ENCODE assay signal across 8 cellular contexts in the genomic region with DNA sequence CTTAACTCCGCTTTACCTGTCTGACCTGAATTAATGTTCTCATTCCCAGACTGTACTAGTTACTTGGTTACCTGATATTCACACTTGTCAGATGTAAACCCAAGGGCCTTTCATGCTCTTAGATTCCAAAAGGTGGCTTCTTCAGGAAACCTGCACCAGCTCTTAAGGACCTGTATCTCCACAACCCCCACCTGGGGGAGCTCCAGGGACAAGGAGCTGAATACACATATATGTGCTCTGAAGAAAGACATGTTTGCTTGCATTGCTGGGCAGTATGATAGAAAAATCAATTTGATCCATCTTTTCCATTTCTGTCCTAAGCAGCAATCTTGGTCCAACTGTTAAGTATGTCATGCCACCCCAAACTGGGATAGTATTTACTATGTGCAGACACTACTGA.
DNase-seq lines count a peak whose midpoint lies in the region; ATAC-seq, FAIRE-seq and TF ChIP-seq lines count a peak whose summit lies in the region.

No MANE protein-coding gene starts in this region.

- H3K4me2 ChIP-seq in HCT116 (ENCODE audit: low read length) (no peak overlapping the region), PC-9 (no peak overlapping the region), keratinocyte (ENCODE audit: control insufficient read depth, extremely low read depth, insufficient read depth, low read depth, low read length) (no peak overlapping the region)

- DNase-seq in NCI-H1105 treated with DMSO at 0.1 percent for 48 hours (lab: John Stamatoyannopoulos, UW) (peak; percentile 54), NCI-H1105 (lab: John Stamatoyannopoulos, UW) (no peak), HCT116 (ENCODE audit: low read depth, low spot score) (peak; percentile 40), PC-9 (no peak), keratinocyte (ENCODE audit: low read depth, low spot score) (peak; percentile 0), NCI-H510A (lab: John Stamatoyannopoulos, UW) (no peak), NOMO-1 treated with dmso at 0.1 percent for 144 hours (lab: John Stamatoyannopoulos, UW; ENCODE audit: unreplicated experiment) (no peak)

- intact Hi-C loops in HCT116 (cut with micrococcal nuclease): loop anchor here (1.0 kb wide), 1 partner anchor 350 kb away; no protein-coding TSS in a partner anchor
- intact Hi-C loops in PC-9 (cut with micrococcal nuclease; ENCODE audit: unreplicated experiment): no loop called here

- no peak for FAIRE-seq in keratinocyte (lab: Jason Lieb, UNC)

- H3K36me3 ChIP-seq in HCT116 (ENCODE audit: control insufficient read depth in 1 of 2, insufficient read depth in 2 of 2, low read length in 2 of 2): no peaks in the 10 kb centered on the region
- H3K36me3 ChIP-seq in PC-9 (ENCODE audit: low read depth): no peaks in the 10 kb centered on the region
- no peaks in the 10 kb centered on the region for H3K36me3 ChIP-seq in keratinocyte (ENCODE audit: control insufficient read depth in 2 of 2, extremely low read depth in 1 of 2, insufficient read depth in 2 of 2, low read length in 2 of 2)

- TF ChIP-seq CTCF in HCT116 (IDR thresholded peaks at IDR 0.05 in 2 of 3, conservative IDR thresholded peaks at IDR 0.05 in 1 of 3; ENCODE audit: borderline replicate concordance in 1 of 3, insufficient read depth in 1 of 3, low read depth in 2 of 3, low read length in 2 of 3) (peak; percentile 31 to 50 (median 49); a peak in 5 of 6 replicates), PC-9 (conservative IDR thresholded peaks at IDR 0.05) (peak; percentile 35; the same call in 1 of the 2 replicates), keratinocyte (optimal IDR thresholded peaks at IDR 0.05 in 1 of 3, IDR thresholded peaks at IDR 0.05 in 1 of 3, conservative IDR thresholded peaks at IDR 0.05 in 1 of 3; ENCODE audit: extremely low read depth in 1 of 3, insufficient read depth in 2 of 3, low read length in 3 of 3) (peak in 2 of 3 experiments; percentile 25 to 39)

- H2AFZ ChIP-seq in HCT116 (ENCODE audit: low read depth, low read length, poor library complexity, severe bottlenecking) (no peak overlapping the region), PC-9 (no peak overlapping the region), keratinocyte (ENCODE audit: control insufficient read depth, low read length) (no peak overlapping the region)

- H3K27ac ChIP-seq in HCT116 (ENCODE audit: low read depth, low read length) (no peak overlapping the region), PC-9 (no peak overlapping the region), keratinocyte (ENCODE audit: control insufficient read depth, insufficient read depth, low read length) (no peak overlapping the region)

- H3K4me1 ChIP-seq in HCT116 (ENCODE audit: control insufficient read depth in 1 of 2, insufficient read depth in 2 of 2, low read length in 2 of 2) (no peaks in the 10 kb centered on the region), PC-9 (replicated peaks; ENCODE audit: insufficient read depth) (no peaks in the 10 kb centered on the region), keratinocyte (ENCODE audit: control insufficient read depth, extremely low read depth, insufficient read depth, low read length) (no peaks in the 10 kb centered on the region)

- RAD21 ChIA-PET in HCT116 (lab: Charles Lee; ENCODE audit: low non-redundant PET in 1 of 2, low total read pairs in 2 of 2, uncharacterized antibody in 2 of 2, unreplicated experiment in 2 of 2): interaction anchor here in 1 of 2 experiments (0.8 kb wide), 1 partner anchor 350 kb away, joined by 4 read pairs; no protein-coding TSS in a partner anchor

- no peaks in the 10 kb centered on the region for H3F3A ChIP-seq in PC-9 (ENCODE audit: insufficient read depth, low read depth)

- H3K9me1 ChIP-seq in keratinocyte (ENCODE audit: control insufficient read depth, extremely low read depth, insufficient read depth, low read length): no peaks in the 10 kb centered on the region

- no peak for TF ChIP-seq POLR2A in HCT116 (IDR thresholded peaks at IDR 0.05; ENCODE audit: borderline replicate concordance, extremely low read depth, insufficient read depth, insufficient read length)

- no peaks in the 10 kb centered on the region for H4K20me1 ChIP-seq in HCT116 (ENCODE audit: insufficient read depth)
- H4K20me1 ChIP-seq in PC-9 (ENCODE audit: insufficient read depth): no peaks in the 10 kb centered on the region
- no peaks in the 10 kb centered on the region for H4K20me1 ChIP-seq in keratinocyte (ENCODE audit: control insufficient read depth, extremely low read depth, insufficient read depth, low read length)

- peaks cover 23% of the 10 kb centered on the region for H3K27me3 ChIP-seq in HCT116 (ENCODE audit: insufficient read depth, low read length)
- no peaks in the 10 kb centered on the region for H3K27me3 ChIP-seq in PC-9 (ENCODE audit: insufficient read depth, low read depth)
- no peaks in the 10 kb centered on the region for H3K27me3 ChIP-seq in keratinocyte (ENCODE audit: control insufficient read depth, extremely low read depth, insufficient read depth, low read length)

- H3K9me3 ChIP-seq in HCT116 (ENCODE audit: control insufficient read depth in 1 of 2, insufficient read depth in 1 of 2, low read depth in 1 of 2, low read length in 2 of 2) (no peaks in the 10 kb centered on the region), PC-9 (ENCODE audit: insufficient read depth, low read depth) (no peaks in the 10 kb centered on the region), keratinocyte (ENCODE audit: control insufficient read depth, low read depth, low read length) (no peaks in the 10 kb centered on the region)

- dilution Hi-C loops in keratinocyte (cut with MboI; ENCODE audit: extremely low pct_ligation_motif_present, low sequenced_read_pairs): no loop called here

- H3K4me3 ChIP-seq in HCT116 (replicated peaks in 1 of 2; ENCODE audit: low read depth in 1 of 2, low read length in 2 of 2) (no peak overlapping the region), PC-9 (no peak overlapping the region), keratinocyte (ENCODE audit: control insufficient read depth in 2 of 3, extremely low read depth in 1 of 3, insufficient read depth in 2 of 3, low read depth in 1 of 3, low read length in 3 of 3) (no peak overlapping the region)

- H3K79me2 ChIP-seq in HCT116 (ENCODE audit: insufficient read depth, low read length): no peaks in the 10 kb centered on the region
- H3K79me2 ChIP-seq in PC-9 (ENCODE audit: low read depth): no peaks in the 10 kb centered on the region
- no peaks in the 10 kb centered on the region for H3K79me2 ChIP-seq in keratinocyte (ENCODE audit: control insufficient read depth, insufficient read depth, low read length)

- H3K9ac ChIP-seq in HCT116 (ENCODE audit: low read length): no peak overlapping the region
- no peak overlapping the region for H3K9ac ChIP-seq in keratinocyte (ENCODE audit: control insufficient read depth, extremely low read depth, insufficient read depth, low read length)

- peak; percentile 85 for ATAC-seq in HCT116
- no peak for ATAC-seq in HG02852 (IDR thresholded peaks at IDR 0.05; ENCODE audit: unreplicated experiment)

- CTCF ChIA-PET in HCT116 (lab: Charles Lee): interaction anchor here (1.3 to 2.7 kb wide), 3 partner anchors 68 to 472 kb away, joined by 3 to 16 read pairs (median 4); no protein-coding TSS in a partner anchor
- CTCF ChIA-PET in PC-9 (lab: Charles Lee): no interaction called here

- H3K9me2 ChIP-seq in HCT116 (ENCODE audit: insufficient read depth): no peaks in the 10 kb centered on the region
- no peaks in the 10 kb centered on the region for H3K9me2 ChIP-seq in PC-9 (ENCODE audit: insufficient read depth)

- BruUV-seq in HCT116 (replicated peaks; lab: Mats Ljungman, UMichigan): no TSS peak
- no TSS peak for BruUV-seq in PC-9 (replicated peaks; lab: Mats Ljungman, UMichigan)

- TF ChIP-seq RAD21 in HCT116 (IDR thresholded peaks at IDR 0.05; ENCODE audit: low read depth): peak; percentile 53

- POLR2A ChIA-PET in HCT116 (lab: Charles Lee): no interaction called here
- POLR2A ChIA-PET in PC-9 (lab: Charles Lee; ENCODE audit: unreplicated experiment): no interaction called here

TF ChIP-seq in HCT116, 20 proteins besides CTCF, POLR2A, EP300 and RAD21:
- TF ChIP-seq EZH2phosphoT487 (IDR thresholded peaks at IDR 0.05; ENCODE audit: borderline replicate concordance) (no peak), SP1 (IDR thresholded peaks at IDR 0.05; ENCODE audit: low read depth) (no peak), FOSL1 (IDR thresholded peaks at IDR 0.05; ENCODE audit: low read depth) (no peak), JUND (IDR thresholded peaks at IDR 0.05) (no peak), CEBPB (IDR thresholded peaks at IDR 0.05; ENCODE audit: low read depth) (no peak), TCF7L2 (IDR thresholded peaks at IDR 0.05; ENCODE audit: borderline replicate concordance, extremely low read depth, insufficient read depth, insufficient read length) (no peak), EGR1 (IDR thresholded peaks at IDR 0.05; ENCODE audit: low read depth) (no peak), EZH2 (IDR thresholded peaks at IDR 0.05) (no peak), SRF (IDR thresholded peaks at IDR 0.05; ENCODE audit: low read depth) (no peak), ZNF274 (IDR thresholded peaks at IDR 0.05; ENCODE audit: low read depth, low read length) (no peak)
- TF ChIP-seq, protein P1, sequence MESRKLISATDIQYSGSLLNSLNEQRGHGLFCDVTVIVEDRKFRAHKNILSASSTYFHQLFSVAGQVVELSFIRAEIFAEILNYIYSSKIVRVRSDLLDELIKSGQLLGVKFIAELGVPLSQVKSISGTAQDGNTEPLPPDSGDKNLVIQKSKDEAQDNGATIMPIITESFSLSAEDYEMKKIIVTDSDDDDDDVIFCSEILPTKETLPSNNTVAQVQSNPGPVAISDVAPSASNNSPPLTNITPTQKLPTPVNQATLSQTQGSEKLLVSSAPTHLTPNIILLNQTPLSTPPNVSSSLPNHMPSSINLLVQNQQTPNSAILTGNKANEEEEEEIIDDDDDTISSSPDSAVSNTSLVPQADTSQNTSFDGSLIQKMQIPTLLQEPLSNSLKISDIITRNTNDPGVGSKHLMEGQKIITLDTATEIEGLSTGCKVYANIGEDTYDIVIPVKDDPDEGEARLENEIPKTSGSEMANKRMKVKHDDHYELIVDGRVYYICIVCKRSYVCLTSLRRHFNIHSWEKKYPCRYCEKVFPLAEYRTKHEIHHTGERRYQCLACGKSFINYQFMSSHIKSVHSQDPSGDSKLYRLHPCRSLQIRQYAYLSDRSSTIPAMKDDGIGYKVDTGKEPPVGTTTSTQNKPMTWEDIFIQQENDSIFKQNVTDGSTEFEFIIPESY (IDR thresholded peaks at IDR 0.05; ENCODE audit: extremely low read depth, insufficient replicate concordance, low read length): no peak
- TF ChIP-seq, protein P2, sequence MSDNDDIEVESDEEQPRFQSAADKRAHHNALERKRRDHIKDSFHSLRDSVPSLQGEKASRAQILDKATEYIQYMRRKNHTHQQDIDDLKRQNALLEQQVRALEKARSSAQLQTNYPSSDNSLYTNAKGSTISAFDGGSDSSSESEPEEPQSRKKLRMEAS (IDR thresholded peaks at IDR 0.05): no peak

Comparison
In these comparisons a context has a peak if more than half of its experiments do, and no peak if none do; other contexts are left out.
1. DNase-seq: peak in NCI-H1105 treated with DMSO at 0.1 percent for 48 hours (single experiment), HCT116 (single experiment) and keratinocyte (single experiment); none in NCI-H1105 (single experiment), PC-9 (0 of 2), NCI-H510A (single experiment) and NOMO-1 treated with dmso at 0.1 percent for 144 hours (single experiment).
2. Peak in every context shown above with its lines, with median percentiles within 50 percentile points of each other: CTCF ChIP-seq.